In genomic region chr17:59440757-59441458, GRCh38 we compare ENCODE assay signal across 8 cellular contexts.
DNase-seq lines count a peak whose midpoint lies in the region; ATAC-seq and TF ChIP-seq lines count a peak whose summit lies in the region.

No MANE protein-coding gene starts in this region.

- H3K9me3 ChIP-seq in right lobe of liver: no peaks in the 10 kb centered on the region

- intact Hi-C loops in right lobe of liver (cut with DNase I): loop anchor here (5.0 to 10.0 kb wide), 2 partner anchors 116 to 129 kb away; no protein-coding TSS in a partner anchor

- H3K27ac ChIP-seq in right lobe of liver: peak overlapping the region; percentile 24 to 58 (median 30)

- TF ChIP-seq CTCF in GM12874 (IDR thresholded peaks at IDR 0.05; ENCODE audit: insufficient read depth, low read depth, low read length) (peak; percentile 70), right lobe of liver (IDR thresholded peaks at IDR 0.05) (peak; percentile 85 to 91 (median 88))

- no peak for TF ChIP-seq POLR2A in right lobe of liver (IDR thresholded peaks at IDR 0.05)

- no peak overlapping the region for H3K4me3 ChIP-seq in right lobe of liver

- peak; percentile 61 for ATAC-seq in HG03571 (IDR thresholded peaks at IDR 0.05; ENCODE audit: unreplicated experiment)
- peak; percentile 91 to 96 (median 95) for ATAC-seq in right lobe of liver
- no peak for ATAC-seq in HG03565 (IDR thresholded peaks at IDR 0.05; ENCODE audit: unreplicated experiment)

- no peaks in the 10 kb centered on the region for H3K27me3 ChIP-seq in right lobe of liver

- 2% methylated on average over 8 of the region's 10 CpGs for WGBS in right lobe of liver (ENCODE audit: insufficient coverage, low coverage, low lambda C conversion rate, missing lambda C conversion rate)

- DNase-seq in NCI-H748 treated with DMSO at 0.1 percent for 48 hours (lab: John Stamatoyannopoulos, UW) (peak; percentile 84), dedifferentiated amniotic fluid mesenchymal stem cell (ENCODE audit: extremely low spot score) (peak; percentile 88), right lobe of liver (peak; percentile 82 to 89 (median 83))
- DNase-seq in activated CD4-positive, alpha-beta T cell treated with anti-CD3 and anti-CD28 coated beads, Interleukin-2, amount 50 U/mL, for 1 hour: peak; percentile 84
- peak; percentile 58 to 69 (median 66) for DNase-seq in stimulated activated CD4-positive, alpha-beta T cell treated with anti-CD3 and anti-CD28 coated beads, TNF-alpha, amount 100 ng/mL, for 1 hour (ENCODE audit: low read depth in 3 of 3, low spot score in 1 of 3)

- H3K4me1 ChIP-seq in right lobe of liver: peaks cover 0 to 22% (median 13%) of the 10 kb centered on the region in 4 donors

- H3K36me3 ChIP-seq in right lobe of liver: no peaks in the 10 kb centered on the region
